In genomic region chr20:35345189-35345588, GRCh38 we compare ENCODE assay signal across 2 cellular contexts.
TF ChIP-seq lines count a peak whose summit lies in the region.

No MANE protein-coding gene starts in this region.

TF ChIP-seq in liver, 16 proteins besides CTCF, POLR2A, EP300 and RAD21:
- TF ChIP-seq YY1 (IDR thresholded peaks at IDR 0.05) (no peak), NR2F2 (IDR thresholded peaks at IDR 0.05) (no peak), FOXA1 (IDR thresholded peaks at IDR 0.05) (no peak), ZBTB33 (IDR thresholded peaks at IDR 0.05) (no peak), ATF3 (IDR thresholded peaks at IDR 0.05) (no peak), GABPA (IDR thresholded peaks at IDR 0.05 in 1 of 2, conservative IDR thresholded peaks at IDR 0.05 in 1 of 2) (no peak), MAX (IDR thresholded peaks at IDR 0.05) (no peak), JUND (IDR thresholded peaks at IDR 0.05) (no peak), HNF4G (IDR thresholded peaks at IDR 0.05) (no peak), RXRA (IDR thresholded peaks at IDR 0.05) (no peak), SP1 (IDR thresholded peaks at IDR 0.05) (no peak), TAF1 (conservative IDR thresholded peaks at IDR 0.05) (no peak), FOXA2 (IDR thresholded peaks at IDR 0.05) (no peak), EGR1 (IDR thresholded peaks at IDR 0.05; ENCODE audit: low read depth in 2 of 2) (no peak), HNF4A (conservative IDR thresholded peaks at IDR 0.05) (no peak), REST (IDR thresholded peaks at IDR 0.05) (no peak)

TF ChIP-seq in HepG2, 621 proteins besides CTCF, POLR2A, EP300 and RAD21:
- no peak for TF ChIP-seq HNF4G (IDR thresholded peaks at IDR 0.05; ENCODE audit: borderline replicate concordance, low read depth, low read length)
- no peak for TF ChIP-seq HNF4G (CRISPR knock-in tag; IDR thresholded peaks at IDR 0.05; ENCODE audit: borderline replicate concordance, low read depth)
- TF ChIP-seq EZH2 (conservative IDR thresholded peaks at IDR 0.05; ENCODE audit: low read depth, low read length): no peak
- no peak for TF ChIP-seq MAFK (conservative IDR thresholded peaks at IDR 0.05 in 1 of 2, IDR thresholded peaks at IDR 0.05 in 1 of 2; ENCODE audit: low read length in 2 of 2)
- TF ChIP-seq ZNF136 (CRISPR knock-in tag; IDR thresholded peaks at IDR 0.05; ENCODE audit: low read depth): no peak
- no peak for TF ChIP-seq HNRNPK (IDR thresholded peaks at IDR 0.05; ENCODE audit: low read depth, low read length, poor library complexity, severe bottlenecking)
- TF ChIP-seq ZNF496 (CRISPR knock-in tag; IDR thresholded peaks at IDR 0.05; ENCODE audit: insufficient replicate concordance): no peak
- no peak for TF ChIP-seq SCMH1 (CRISPR knock-in tag; IDR thresholded peaks at IDR 0.05; ENCODE audit: borderline replicate concordance)
- no peak for TF ChIP-seq KIAA2018 (CRISPR knock-in tag; IDR thresholded peaks at IDR 0.05; ENCODE audit: borderline replicate concordance)
- no peak for TF ChIP-seq SAFB2 (CRISPR knock-in tag; IDR thresholded peaks at IDR 0.05; ENCODE audit: borderline replicate concordance, low read depth)
- TF ChIP-seq ZNF367 (CRISPR knock-in tag; IDR thresholded peaks at IDR 0.05; ENCODE audit: borderline replicate concordance): no peak
- no peak for TF ChIP-seq SPEN (CRISPR knock-in tag; IDR thresholded peaks at IDR 0.05; ENCODE audit: low read depth)
- no peak for TF ChIP-seq ZNF142 (CRISPR knock-in tag; IDR thresholded peaks at IDR 0.05)
- TF ChIP-seq THRA (CRISPR knock-in tag; IDR thresholded peaks at IDR 0.05; ENCODE audit: borderline replicate concordance): no peak
- no peak for TF ChIP-seq PAX8 (CRISPR knock-in tag; IDR thresholded peaks at IDR 0.05; ENCODE audit: borderline replicate concordance)
- no peak for TF ChIP-seq ARNT (IDR thresholded peaks at IDR 0.05)
- no peak for TF ChIP-seq ZNF710 (CRISPR knock-in tag; IDR thresholded peaks at IDR 0.05; ENCODE audit: borderline replicate concordance)
- no peak for TF ChIP-seq PHB2 (IDR thresholded peaks at IDR 0.05; ENCODE audit: partially characterized antibody)
